7 cellular contexts compared by ENCODE assay signal in genomic region chr2:84103816-84104527, GRCh38.
DNase-seq lines count a peak whose midpoint lies in the region; ATAC-seq, FAIRE-seq and TF ChIP-seq lines count a peak whose summit lies in the region.
"Not testable (repeated sequence)": the region's sequence is repeated elsewhere in the genome, so short reads cannot be mapped to it uniquely, and the experiment has no call there.

No MANE protein-coding gene starts in this region.

- H3K79me2 ChIP-seq in K562 (ENCODE audit: control insufficient read depth, insufficient read depth, low read length); HepG2 (ENCODE audit: insufficient read depth, low read length): not testable (repeated sequence)

- H3K27ac ChIP-seq in K562 (ENCODE audit: extremely low read depth, low read depth, low read length); HepG2 (ENCODE audit: extremely low read length, insufficient read depth, low read length): not testable (repeated sequence)

- TF ChIP-seq POLR2A in K562 (conservative IDR thresholded peaks at IDR 0.05); HepG2 (IDR thresholded peaks at IDR 0.05; ENCODE audit: insufficient read depth in 1 of 2, low read depth in 2 of 2, low read length in 2 of 2): not testable (repeated sequence)

- not testable (repeated sequence) for TF ChIP-seq CTCF in K562 (IDR thresholded peaks at IDR 0.05 in 2 of 3, conservative IDR thresholded peaks at IDR 0.05 in 1 of 3; ENCODE audit: insufficient read depth in 2 of 3, low read depth in 1 of 3, low read length in 3 of 3); HepG2 (CRISPR knock-in tag; IDR thresholded peaks at IDR 0.05)

- WGBS in K562 (ENCODE audit: insufficient coverage, low coverage, missing lambda C conversion rate): 4% methylated on average over 11 of the region's 15 CpGs
- WGBS in HepG2 (ENCODE audit: low lambda C conversion rate): 55% methylated on average over 15 of the region's 15 CpGs

- CTCF ChIA-PET in K562 (lab: Yijun Ruan, JAX; ENCODE audit: low intra/inter-chr PET ratio); HepG2 (lab: Yijun Ruan, JAX; ENCODE audit: low intra/inter-chr PET ratio, low total read pairs): not testable (repeated sequence)

- not testable (repeated sequence) for ATAC-seq in K562, HepG2

- not testable (repeated sequence) for FAIRE-seq in K562 (lab: Jason Lieb, UNC); HepG2 (lab: Jason Lieb, UNC)

- H3K4me2 ChIP-seq in K562 (ENCODE audit: insufficient read depth, low read length): peak overlapping the region; percentile 18; the same call in 1 of the 2 replicates
- H3K4me2 ChIP-seq in HepG2 (ENCODE audit: low read depth, low read length): not testable (repeated sequence)

- not testable (repeated sequence) for H3K4me1 ChIP-seq in K562 (replicated peaks in 1 of 2; ENCODE audit: control insufficient read depth in 2 of 2, insufficient read depth in 2 of 2, low read length in 2 of 2); HepG2 (ENCODE audit: insufficient read depth, low read length)

- intact Hi-C loops in K562 (cut with micrococcal nuclease): not testable (repeated sequence)
- intact Hi-C loops in HepG2 (cut with micrococcal nuclease; ENCODE audit: unreplicated experiment): loop anchor here (5.0 to 10.0 kb wide), 2 partner anchors 62 to 161 kb away; no protein-coding TSS in a partner anchor

- BruUV-seq in K562 (replicated peaks; lab: Mats Ljungman, UMichigan); HepG2 (replicated peaks; lab: Mats Ljungman, UMichigan): not testable (repeated sequence)

- H2AFZ ChIP-seq in K562 (ENCODE audit: low read depth, low read length); HepG2 (ENCODE audit: low read length): not testable (repeated sequence)

- H3K4me3 ChIP-seq in K562; HepG2 (replicated peaks in 1 of 3; ENCODE audit: insufficient read depth in 1 of 3, low read depth in 2 of 3, low read length in 3 of 3): not testable (repeated sequence)

- H3K9me3 ChIP-seq in K562 (replicated peaks; ENCODE audit: control insufficient read depth, insufficient read depth, low read depth, low read length): not testable (repeated sequence)
- peaks cover 10% of the 10 kb centered on the region for H3K9me3 ChIP-seq in HepG2 (ENCODE audit: low read length)

- not testable (repeated sequence) for H3K36me3 ChIP-seq in K562 (ENCODE audit: control insufficient read depth, insufficient read depth, low read length); HepG2 (replicated peaks in 1 of 2; ENCODE audit: control insufficient read depth in 1 of 2, insufficient read depth in 2 of 2, low read length in 2 of 2)

- H3K9me1 ChIP-seq in K562 (ENCODE audit: control insufficient read depth, insufficient read depth, low read length): not testable (repeated sequence)

- POLR2A ChIA-PET in K562 (lab: Yijun Ruan, JAX); HepG2 (lab: Yijun Ruan, JAX): not testable (repeated sequence)

- in situ Hi-C loops in K562 (cut with MboI); HepG2 (cut with HindIII; ENCODE audit: extremely low pct_ligation_motif_present, low pct_unique_long_range_greater_than_20kb): not testable (repeated sequence)

- not testable (repeated sequence) for TF ChIP-seq EP300 in K562 (IDR thresholded peaks at IDR 0.05; ENCODE audit: low read length); HepG2 (IDR thresholded peaks at IDR 0.05; ENCODE audit: low read depth in 2 of 2, low read length in 2 of 2); HepG2 (CRISPR knock-in tag; IDR thresholded peaks at IDR 0.05; ENCODE audit: borderline replicate concordance)

- peak; percentile 15 for DNase-seq in A172 (ENCODE audit: low spot score)
- peak; percentile 95 for DNase-seq in DMS53 (lab: John Stamatoyannopoulos, UW)
- DNase-seq in HT1080 (ENCODE audit: low read depth): peak; percentile 18
- peak; percentile 69 for DNase-seq in NCI-H460 (ENCODE audit: extremely low read depth, low read depth)
- DNase-seq in SHP77 (lab: John Stamatoyannopoulos, UW): peak; percentile 67 to 68
- not testable (repeated sequence) for DNase-seq in K562 (ENCODE audit: extremely low read depth in 1 of 4, low spot score in 3 of 4); HepG2 (ENCODE audit: low spot score)

- H3K9ac ChIP-seq in K562 (ENCODE audit: insufficient read depth in 1 of 2, low read depth in 2 of 2, low read length in 2 of 2); HepG2 (ENCODE audit: insufficient read depth, low read depth, low read length): not testable (repeated sequence)

- not testable (repeated sequence) for H4K20me1 ChIP-seq in K562 (replicated peaks; ENCODE audit: control insufficient read depth, insufficient read depth, low read length); HepG2 (ENCODE audit: insufficient read depth, low read length)

- not testable (repeated sequence) for H3K27me3 ChIP-seq in K562 (ENCODE audit: control insufficient read depth in 2 of 2, insufficient read depth in 2 of 2, low read length in 2 of 2); HepG2 (ENCODE audit: control insufficient read depth in 1 of 2, insufficient read depth in 2 of 2, low read length in 2 of 2)

- not testable (repeated sequence) for TF ChIP-seq RAD21 in K562 (CRISPR knock-in tag; conservative IDR thresholded peaks at IDR 0.05 in 1 of 2, IDR thresholded peaks at IDR 0.05 in 1 of 2); HepG2 (CRISPR knock-in tag; IDR thresholded peaks at IDR 0.05)

TF ChIP-seq in K562, 482 proteins besides CTCF, POLR2A, EP300 and RAD21:
- TF ChIP-seq ATF3 (IDR thresholded peaks at IDR 0.05): 0 out of 2 replicates have a peak, but pooled peaks have one; percentile 19
- TF ChIP-seq ATF3 (CRISPR knock-in tag; conservative IDR thresholded peaks at IDR 0.05): not testable (repeated sequence)

TF ChIP-seq in HepG2, 621 proteins besides CTCF, POLR2A, EP300 and RAD21:
- peak; percentile 80; the same call in 1 of the 2 replicates for TF ChIP-seq ZBTB33 (CRISPR knock-in tag; IDR thresholded peaks at IDR 0.05)
- 0 out of 2 replicates have a peak, but pooled peaks have one; percentile 18 for TF ChIP-seq ZMYM4 (CRISPR knock-in tag; IDR thresholded peaks at IDR 0.05)
- peak; percentile 74; the same call in 1 of the 2 replicates for TF ChIP-seq ZNF281 (CRISPR knock-in tag; IDR thresholded peaks at IDR 0.05; ENCODE audit: borderline replicate concordance)
